In genomic region chr14:54725998-54726397, GRCh38 we compare ENCODE assay signal across 37 cellular contexts.
"Had no signal": no experiment of that assay in that cellular context is flagged by ENCODE, and none has a peak within 500 bp of the region (broad histone marks: within the 10 kb centered on the region; RNA-seq: fewer than 3 reads in every experiment).

No MANE protein-coding gene starts in this region.

- H3K27ac Mint-ChIP-seq: activated B cell treated with CpG ODN at 0.5 μM for 24 hours; activated CD4-positive, alpha-beta memory T cell treated with anti-CD3 and anti-CD28 coated beads, Interleukin-2, amount 10 ng/mL, durations not matched to agents 7 days and 5 days; activated CD4-positive, alpha-beta T cell treated with anti-CD3 and anti-CD28 coated beads for 36 hours; activated CD4-positive, alpha-beta T cell treated with anti-CD3 and anti-CD28 coated beads, Interleukin-2, amount 10 ng/mL, durations not matched to agents 7 days and 5 days; activated CD8-positive, alpha-beta memory T cell treated with anti-CD3 and anti-CD28 coated beads, Interleukin-2, amount 10 ng/mL, durations not matched to agents 7 days and 5 days; activated CD8-positive, alpha-beta T cell treated with anti-CD3 and anti-CD28 coated beads, Interleukin-2, amount 10 ng/mL, durations not matched to agents 7 days and 5 days; activated naive CD4-positive, alpha-beta T cell treated with anti-CD3 and anti-CD28 coated beads, Interleukin-2, amount 10 ng/mL, durations not matched to agents 7 days and 5 days; activated naive CD4-positive, alpha-beta T cell treated with anti-CD3 and anti-CD28 coated beads, Interleukin-2, amount 50 U/mL, for 24 hours; activated naive CD8-positive, alpha-beta T cell; activated naive CD8-positive, alpha-beta T cell treated with anti-CD3 and anti-CD28 coated beads, Interleukin-2, amount 10 ng/mL, durations not matched to agents 7 days and 5 days; activated naive CD8-positive, alpha-beta T cell treated with anti-CD3 and anti-CD28 coated beads, Interleukin-2, amount 50 U/mL, for 24 hours; activated T-cell treated with anti-CD3 and anti-CD28 coated beads, Interleukin-2, amount 50 U/mL, for 24 hours; activated T-helper 2 cell treated with anti-CD3 and anti-CD28 coated beads, Interferon-gamma antibody, Interleukin-2, Interleukin-4, amounts not matched to agents 10 μg/mL and 5 μg/mL and 100 μg/mL, durations not matched to agents 14 hours and 24 hours and 36 hours; brain; T-helper 1 cell treated with Interleukin-12 subunit alpha and Interleukin-12 subunit beta and Interleukin-4 antibody, amounts not matched to agents 30 μg/mL and 1 μg/mL, for 36 hours; T-helper 2 cell treated with Interferon-gamma antibody and Interleukin-4, amounts not matched to agents 5 μg/mL and 100 μg/mL, for 36 hours had no signal

- H3K27ac ChIP-seq: ascending aorta, cardiac muscle cell, VCaP had no signal

- DNase-seq: activated B cell treated with CpG ODN at 0.5 μM for 24 hours; activated CD4-positive, alpha-beta memory T cell treated with anti-CD3 and anti-CD28 coated beads, Interleukin-2, amount 10 ng/mL, durations not matched to agents 7 days and 5 days; activated CD4-positive, alpha-beta T cell treated with anti-CD3 and anti-CD28 coated beads for 1 hour; activated CD4-positive, alpha-beta T cell treated with anti-CD3 and anti-CD28 coated beads for 36 hours; activated CD4-positive, alpha-beta T cell treated with anti-CD3 and anti-CD28 coated beads for 48 hours; activated CD4-positive, alpha-beta T cell treated with anti-CD3 and anti-CD28 coated beads, Interleukin-2, amount 10 ng/mL, durations not matched to agents 7 days and 5 days; activated CD4-positive, alpha-beta T cell treated with anti-CD3 and anti-CD28 coated beads, Interleukin-2, amount 50 U/mL, for 48 hours; activated CD8-positive, alpha-beta memory T cell treated with anti-CD3 and anti-CD28 coated beads for 24 hours; activated CD8-positive, alpha-beta memory T cell treated with anti-CD3 and anti-CD28 coated beads, Interleukin-2, amount 10 ng/mL, durations not matched to agents 7 days and 5 days; activated CD8-positive, alpha-beta memory T cell treated with anti-CD3 and anti-CD28 coated beads, Interleukin-2, amount 50 U/mL, for 48 hours; activated CD8-positive, alpha-beta T cell treated with anti-CD3 and anti-CD28 coated beads, Interleukin-2, amount 10 ng/mL, durations not matched to agents 7 days and 5 days; activated effector memory CD4-positive, alpha-beta T cell treated with Interleukin-2 at 50 U/mL for 16 hours; activated gamma-delta T cell; activated naive CD4-positive, alpha-beta T cell treated with anti-CD3 and anti-CD28 coated beads, Interleukin-2, amount 10 ng/mL, durations not matched to agents 7 days and 5 days; activated naive CD4-positive, alpha-beta T cell treated with Interleukin-2 at 50 U/mL for 16 hours; activated naive CD8-positive, alpha-beta T cell treated with anti-CD3 and anti-CD28 coated beads, Interleukin-2, amount 10 ng/mL, durations not matched to agents 7 days and 5 days; activated naive CD8-positive, alpha-beta T cell treated with anti-CD3 and anti-CD28 coated beads, Interleukin-2, amount 50 U/mL, for 24 hours; activated T-cell treated with anti-CD3 and anti-CD28 coated beads, Interleukin-2, amount 50 U/mL, for 24 hours; activated T-cell treated with anti-CD3 and anti-CD28 coated beads, Interleukin-2, amount 50 U/mL, for 48 hours; amygdala; anterior cingulate cortex; caudate nucleus; cerebellar nuclear complex; T-helper 2 cell; T-helper 9 cell had no signal

- H3K9me3 Mint-ChIP-seq: activated B cell treated with CpG ODN at 0.5 μM for 24 hours; activated CD4-positive, alpha-beta memory T cell treated with anti-CD3 and anti-CD28 coated beads, Interleukin-2, amount 10 ng/mL, durations not matched to agents 7 days and 5 days; activated CD4-positive, alpha-beta T cell treated with anti-CD3 and anti-CD28 coated beads, Interleukin-2, amount 10 ng/mL, durations not matched to agents 7 days and 5 days; activated naive CD4-positive, alpha-beta T cell treated with anti-CD3 and anti-CD28 coated beads, Interleukin-2, amount 10 ng/mL, durations not matched to agents 7 days and 5 days; activated naive CD4-positive, alpha-beta T cell treated with anti-CD3 and anti-CD28 coated beads, Interleukin-2, amount 50 U/mL, for 24 hours; activated naive CD8-positive, alpha-beta T cell treated with anti-CD3 and anti-CD28 coated beads, Interleukin-2, amount 10 ng/mL, durations not matched to agents 7 days and 5 days; activated naive CD8-positive, alpha-beta T cell treated with anti-CD3 and anti-CD28 coated beads, Interleukin-2, amount 50 U/mL, for 24 hours; activated T-cell treated with anti-CD3 and anti-CD28 coated beads, Interleukin-2, amount 50 U/mL, for 24 hours; activated T-helper 2 cell treated with anti-CD3 and anti-CD28 coated beads, Interferon-gamma antibody, Interleukin-2, Interleukin-4, amounts not matched to agents 10 μg/mL and 5 μg/mL and 100 μg/mL, durations not matched to agents 14 hours and 24 hours and 36 hours; brain; central memory CD8-positive, alpha-beta T cell; T-helper 1 cell treated with Interleukin-12 subunit alpha and Interleukin-12 subunit beta and Interleukin-4 antibody, amounts not matched to agents 30 μg/mL and 1 μg/mL, for 36 hours; T-helper 2 cell treated with Interferon-gamma antibody and Interleukin-4, amounts not matched to agents 5 μg/mL and 100 μg/mL, for 36 hours had no signal

- H3K27me3 ChIP-seq: ascending aorta, cardiac muscle cell had no signal

- H3K9me3 ChIP-seq: ascending aorta had no signal

- FAIRE-seq: bronchial epithelial cell, TTC549 had no signal

- H3K27me3 Mint-ChIP-seq: activated B cell treated with CpG ODN at 0.5 μM for 24 hours had no signal

- H3K36me3 ChIP-seq: ascending aorta, cardiac muscle cell had no signal

- H3K4me3 Mint-ChIP-seq: activated B cell treated with CpG ODN at 0.5 μM for 24 hours; activated CD4-positive, alpha-beta memory T cell treated with anti-CD3 and anti-CD28 coated beads, Interleukin-2, amount 10 ng/mL, durations not matched to agents 7 days and 5 days; activated CD4-positive, alpha-beta T cell treated with anti-CD3 and anti-CD28 coated beads for 36 hours; activated CD4-positive, alpha-beta T cell treated with anti-CD3 and anti-CD28 coated beads, Interleukin-2, amount 10 ng/mL, durations not matched to agents 7 days and 5 days; activated CD8-positive, alpha-beta memory T cell treated with anti-CD3 and anti-CD28 coated beads, Interleukin-2, amount 10 ng/mL, durations not matched to agents 7 days and 5 days; activated CD8-positive, alpha-beta T cell treated with anti-CD3 and anti-CD28 coated beads, Interleukin-2, amount 10 ng/mL, durations not matched to agents 7 days and 5 days; activated naive CD4-positive, alpha-beta T cell treated with anti-CD3 and anti-CD28 coated beads, Interleukin-2, amount 10 ng/mL, durations not matched to agents 7 days and 5 days; activated naive CD4-positive, alpha-beta T cell treated with anti-CD3 and anti-CD28 coated beads, Interleukin-2, amount 50 U/mL, for 24 hours; activated naive CD8-positive, alpha-beta T cell; activated naive CD8-positive, alpha-beta T cell treated with anti-CD3 and anti-CD28 coated beads, Interleukin-2, amount 10 ng/mL, durations not matched to agents 7 days and 5 days; activated naive CD8-positive, alpha-beta T cell treated with anti-CD3 and anti-CD28 coated beads, Interleukin-2, amount 50 U/mL, for 24 hours; activated T-cell treated with anti-CD3 and anti-CD28 coated beads, Interleukin-2, amount 50 U/mL, for 24 hours; brain; central memory CD8-positive, alpha-beta T cell; T-helper 1 cell treated with Interleukin-12 subunit alpha and Interleukin-12 subunit beta and Interleukin-4 antibody, amounts not matched to agents 30 μg/mL and 1 μg/mL, for 36 hours; T-helper 2 cell treated with Interferon-gamma antibody and Interleukin-4, amounts not matched to agents 5 μg/mL and 100 μg/mL, for 36 hours had no signal

- H3K4me3 ChIP-seq: ascending aorta, cardiac muscle cell had no signal

- ATAC-seq: activated CD4-positive, alpha-beta T cell treated with anti-CD3 and anti-CD28 coated beads for 36 hours; activated CD8-positive, alpha-beta memory T cell treated with anti-CD3 and anti-CD28 coated beads, Interleukin-2, amount 10 ng/mL, durations not matched to agents 7 days and 5 days; activated CD8-positive, alpha-beta T cell treated with anti-CD3 and anti-CD28 coated beads, Interleukin-2, amount 10 ng/mL, durations not matched to agents 7 days and 5 days; activated naive CD8-positive, alpha-beta T cell treated with anti-CD3 and anti-CD28 coated beads, Interleukin-2, amount 50 U/mL, for 24 hours had no signal

- H3K36me3 Mint-ChIP-seq: activated CD8-positive, alpha-beta memory T cell treated with anti-CD3 and anti-CD28 coated beads, Interleukin-2, amount 10 ng/mL, durations not matched to agents 7 days and 5 days; activated naive CD4-positive, alpha-beta T cell treated with anti-CD3 and anti-CD28 coated beads, Interleukin-2, amount 10 ng/mL, durations not matched to agents 7 days and 5 days; activated naive CD4-positive, alpha-beta T cell treated with anti-CD3 and anti-CD28 coated beads, Interleukin-2, amount 50 U/mL, for 24 hours; activated naive CD8-positive, alpha-beta T cell treated with anti-CD3 and anti-CD28 coated beads, Interleukin-2, amount 10 ng/mL, durations not matched to agents 7 days and 5 days; brain had no signal
